In the genomic region with DNA sequence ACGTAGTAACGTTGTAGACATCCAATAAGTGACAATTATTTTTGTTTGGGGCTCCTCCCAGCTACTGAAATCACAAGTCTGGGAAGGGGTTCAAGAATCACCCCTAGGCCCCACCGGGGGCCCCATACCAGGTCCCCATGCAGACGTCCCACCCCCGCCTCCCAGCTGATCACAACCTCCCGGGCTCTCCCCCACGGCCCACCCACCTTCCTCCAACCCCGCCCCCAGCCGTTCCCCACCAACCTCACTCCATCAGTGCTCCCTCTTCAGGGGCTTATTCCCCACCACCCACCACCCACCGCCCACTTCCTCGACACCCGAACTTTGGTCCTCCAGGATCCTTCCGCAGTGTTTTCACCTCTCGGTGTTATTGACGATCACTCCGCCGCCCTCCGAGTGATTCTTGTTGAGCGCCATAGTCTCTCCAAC, we compare ENCODE assay signal across 7 cellular contexts. TPM values are rescaled to one million over a fixed set of nuclear protein-coding genes. Genes with fewer than 3 reads are reported as not detected.
DNase-seq lines count a peak whose midpoint lies in the region; ATAC-seq and TF ChIP-seq lines count a peak whose summit lies in the region.
"Had no signal": no experiment of that assay in that cellular context is flagged by ENCODE, and none has a peak within 500 bp of the region (broad histone marks: within the 10 kb centered on the region; RNA-seq: fewer than 3 reads in every experiment).

No MANE protein-coding gene starts in this region.

- no peaks in the 10 kb centered on the region for H3K9me3 ChIP-seq in sigmoid colon

- peak; percentile 4 for ATAC-seq in HG02885 (IDR thresholded peaks at IDR 0.05; ENCODE audit: poor library complexity, unreplicated experiment)
- peak; percentile 5 for ATAC-seq in effector memory CD8-positive, alpha-beta T cell (replicated peaks)

- H3K27ac Mint-ChIP-seq in effector memory CD8-positive, alpha-beta T cell: no peak overlapping the region
- no peak overlapping the region for H3K27ac Mint-ChIP-seq in osteocyte (ENCODE audit: unreplicated experiment)

- WGBS in sigmoid colon, 2 donors: 1% methylated on average over 19 of the region's 19 CpGs

- H3K27me3 Mint-ChIP-seq in effector memory CD8-positive, alpha-beta T cell: no peaks in the 10 kb centered on the region
- no peaks in the 10 kb centered on the region for H3K27me3 Mint-ChIP-seq in osteocyte (ENCODE audit: unreplicated experiment)

- no peak for TF ChIP-seq CTCF in sigmoid colon (IDR thresholded peaks at IDR 0.05)
- no peak for TF ChIP-seq CTCF in osteocyte (IDR thresholded peaks at IDR 0.05)

- TF ChIP-seq EP300 in sigmoid colon (IDR thresholded peaks at IDR 0.05): no peak

- peaks cover 31% of the 10 kb centered on the region for H3K36me3 Mint-ChIP-seq in effector memory CD8-positive, alpha-beta T cell (ENCODE audit: insufficient read depth)
- peaks cover 13% of the 10 kb centered on the region for H3K36me3 Mint-ChIP-seq in osteocyte (ENCODE audit: unreplicated experiment)

- H3K27ac ChIP-seq in sigmoid colon: peak overlapping the region; percentile 96 to 100 (median 98)

- H3K4me1 Mint-ChIP-seq in effector memory CD8-positive, alpha-beta T cell (ENCODE audit: low read depth in 2 of 2): peaks cover 14 to 20% of the 10 kb centered on the region in 2 donors
- peaks cover 24% of the 10 kb centered on the region for H3K4me1 Mint-ChIP-seq in osteocyte (ENCODE audit: unreplicated experiment)

- H3K9me3 Mint-ChIP-seq in effector memory CD8-positive, alpha-beta T cell: no peaks in the 10 kb centered on the region
- H3K9me3 Mint-ChIP-seq in osteocyte (ENCODE audit: unreplicated experiment): no peaks in the 10 kb centered on the region
- H3K9me3 Mint-ChIP-seq: neural crest cell had no signal

- H3K4me1 ChIP-seq in sigmoid colon: peaks cover 0 to 52% (median 42%) of the 10 kb centered on the region in 4 donors

- intact Hi-C loops in sigmoid colon (cut with DNase I): loop anchor here (1.0 to 2.0 kb wide), 3 partner anchors 22 to 70 kb away; partner anchors contain the start of genes TRIM65 and UNK

- no peak for DNase-seq in effector memory CD8-positive, alpha-beta T cell
- no peak for DNase-seq in sigmoid colon
- DNase-seq in LoVo (ENCODE audit: low spot score): no peak
- DNase-seq in osteocyte (ENCODE audit: extremely low spot score, unreplicated experiment): no peak
- DNase-seq in HuH-7.5 (ENCODE audit: low spot score): no peak

- peaks cover 10 to 27% (median 14%) of the 10 kb centered on the region in 4 donors for H3K36me3 ChIP-seq in sigmoid colon

- H3K4me3 Mint-ChIP-seq in effector memory CD8-positive, alpha-beta T cell: no peak overlapping the region
- H3K4me3 Mint-ChIP-seq in osteocyte (ENCODE audit: unreplicated experiment): no peak overlapping the region
- H3K4me3 Mint-ChIP-seq: neural crest cell had no signal

- TF ChIP-seq POLR2A in sigmoid colon (IDR thresholded peaks at IDR 0.05): peak in 1 of 2 donors; percentile 77

- peak overlapping the region; percentile 79 to 97 (median 89) for H3K4me3 ChIP-seq in sigmoid colon

- H3K27me3 ChIP-seq in sigmoid colon: no peaks in the 10 kb centered on the region

RNA-seq across cellular contexts. Expression of gene WBP2, which starts 0.2 kb away (rescaled TPM):
- 10 to 100 TPM; 44.2 to 73.1 (median 56.9) TPM for total RNA-seq in sigmoid colon
- polyA plus RNA-seq in sigmoid colon: 100 to 1,000 TPM in 1 of 3 donors, 10 to 100 TPM in 2; 87.1 to 110 (median 91.3) TPM
- 83.1 and 88.2 TPM in 2 replicates for total RNA-seq in osteocyte

RNA-seq across cellular contexts. Expression of gene UNC13D, which starts 10.7 kb away (rescaled TPM):
- total RNA-seq in sigmoid colon (10 to 100 TPM in 2 of 4 donors, 1 to 10 TPM in 2; 4.3 to 11.4 (median 9.6) TPM), osteocyte (3.3 and 3.6 TPM in 2 replicates)
- polyA plus RNA-seq in sigmoid colon: 10 to 100 TPM in 2 of 3 donors, 1 to 10 TPM in 1; 6.0 to 61.9 (median 17.1) TPM

RNA-seq across cellular contexts. Expression of gene TRIM47, which starts 23.5 kb away (rescaled TPM):
- total RNA-seq in sigmoid colon (10 to 100 TPM; 27.8 to 40.9 (median 37.2) TPM), osteocyte (33.3 and 40.2 TPM in 2 replicates)
- polyA plus RNA-seq in sigmoid colon: 10 to 100 TPM; 28.7 to 41.0 (median 39.0) TPM

RNA-seq across cellular contexts. Expression of gene TRIM65, which starts 41.9 kb away (rescaled TPM):
- total RNA-seq in sigmoid colon: 10 to 100 TPM; 22.4 to 27.5 (median 25.1) TPM
- 10 to 100 TPM in 2 of 3 donors, 1 to 10 TPM in 1; 7.2 to 19.1 (median 10.2) TPM for polyA plus RNA-seq in sigmoid colon
- 26.3 and 26.9 TPM in 2 replicates for total RNA-seq in osteocyte

RNA-seq across cellular contexts. Expression of gene MRPL38, which starts 49.8 kb away (rescaled TPM):
- total RNA-seq in sigmoid colon (10 to 100 TPM; 32.8 to 50.6 (median 41.8) TPM), osteocyte (71.1 and 73.6 TPM in 2 replicates)
- 10 to 100 TPM; 55.9 to 71.5 (median 57.1) TPM for polyA plus RNA-seq in sigmoid colon
